Comparison of ENCODE assay signal across 12 cellular contexts in genomic region chr2:33015421-33016142, GRCh38.
DNase-seq lines count a peak whose midpoint lies in the region; ATAC-seq and TF ChIP-seq lines count a peak whose summit lies in the region.
"Had no signal": no experiment of that assay in that cellular context is flagged by ENCODE, and none has a peak within 500 bp of the region (broad histone marks: within the 10 kb centered on the region; RNA-seq: fewer than 3 reads in every experiment).

No MANE protein-coding gene starts in this region.

- peak; percentile 74 to 92 (median 90) for ATAC-seq in heart left ventricle
- ATAC-seq: effector memory CD8-positive, alpha-beta T cell had no signal

- H3K36me3 ChIP-seq in heart left ventricle, result no peaks in the 10 kb centered on the region

- intact Hi-C loops in heart left ventricle (cut with DNase I), result loop anchor here in 4 of 10 donors (5.0 to 10.0 kb wide), 5 partner anchors 38 to 71 kb away; partner anchors contain the start of gene LTBP1 (in 3 of the 4)

- H3K27me3 ChIP-seq in heart left ventricle, result no peaks in the 10 kb centered on the region

- no peak overlapping the region for H3K4me3 ChIP-seq in heart left ventricle
- H3K4me3 ChIP-seq in skeletal muscle cell (ENCODE audit: low read depth, low read length), result no peak overlapping the region
- H3K4me3 ChIP-seq: skin epidermis had no signal

- TF ChIP-seq CTCF in heart left ventricle (IDR thresholded peaks at IDR 0.05), result no peak

- WGBS in heart left ventricle, 4 donors, result 34 to 47% (median 39%) methylated on average over 4 of the region's 4 CpGs

- peak overlapping the region in 10 of 12 donors; percentile 48 to 90 (median 71) for H3K27ac ChIP-seq in heart left ventricle
- H3K27ac ChIP-seq: skin epidermis had no signal

- TF ChIP-seq POLR2A in heart left ventricle (IDR thresholded peaks at IDR 0.05), result no peak

- no peaks in the 10 kb centered on the region for H3K9me3 ChIP-seq in heart left ventricle

- H3K4me1 ChIP-seq in heart left ventricle, result peaks cover 0 to 68% (median 21%) of the 10 kb centered on the region in 12 donors

- DNase-seq in GM04504 (ENCODE audit: low read depth) (peak; percentile 75), amniotic epithelial cell (ENCODE audit: low read depth) (peak; percentile 93), heart left ventricle (peak in 1 of 5 donors; percentile 41), skeletal muscle cell (ENCODE audit: low read depth) (peak; percentile 54), activated gamma-delta T cell (lab: John Stamatoyannopoulos, UW) (no peak), H4 (ENCODE audit: low spot score) (no peak), GF-D8 (lab: John Stamatoyannopoulos, UW) (no peak)
- DNase-seq in stimulated activated CD4-positive, alpha-beta T cell treated with anti-CD3 and anti-CD28 coated beads, Interleukin-2, amount 100 ng/mL, for 48 hours, result no peak
- DNase-seq: activated gamma-delta T cell treated with Interleukin-2 at 50 U/mL for 16 hours; effector memory CD8-positive, alpha-beta T cell; NCI-H146 had no signal

Comparison
In these comparisons a context has a peak if more than half of its experiments do, and no peak if none do; other contexts are left out.
1. DNase-seq: peak in GM04504 (single experiment), amniotic epithelial cell (single experiment) and skeletal muscle cell (single experiment); none in activated gamma-delta T cell (single experiment), stimulated activated CD4-positive, alpha-beta T cell treated with anti-CD3 and anti-CD28 coated beads, Interleukin-2, amount 100 ng/mL, for 48 hours (0 of 2), H4 (single experiment) and GF-D8 (single experiment).